Comparison of ENCODE assay signal across 1 cellular context in the genomic region with DNA sequence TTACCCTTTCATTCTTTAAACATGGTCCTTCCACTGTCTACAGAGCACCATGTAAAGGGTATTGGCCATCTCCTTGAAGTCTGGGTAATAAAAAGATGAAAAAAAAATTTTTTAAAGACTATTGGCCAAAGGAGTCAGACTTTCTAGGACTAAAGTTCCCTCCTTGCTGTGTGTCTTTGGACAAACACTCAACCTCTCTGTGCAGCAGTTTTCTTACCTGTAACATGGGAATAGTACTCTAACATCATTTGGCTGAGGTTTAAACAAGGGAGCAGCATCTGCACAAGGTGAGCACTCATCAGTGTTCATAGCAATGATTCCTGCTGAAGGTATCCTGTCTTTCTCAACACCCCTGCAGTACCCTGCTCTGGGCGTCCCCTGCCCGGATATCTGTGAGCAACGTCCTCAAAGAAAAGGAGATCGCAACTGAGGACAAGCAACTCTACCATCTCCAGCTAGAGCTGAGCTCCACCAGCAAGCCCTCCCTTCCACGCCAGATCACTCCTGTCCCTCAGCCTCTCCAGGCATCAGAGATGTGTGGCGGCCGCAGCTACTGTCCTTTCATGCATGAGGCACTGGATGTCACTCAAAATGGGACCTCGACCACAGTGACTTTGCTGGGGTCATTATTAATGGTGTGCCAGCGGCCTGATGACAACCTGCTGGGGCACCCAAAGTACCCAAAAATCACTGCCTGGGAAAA.
TF ChIP-seq lines count a peak whose summit lies in the region.

No MANE protein-coding gene starts in this region.

TF ChIP-seq in GM23338, 12 proteins besides CTCF, POLR2A, EP300 and RAD21:
- TF ChIP-seq, protein P1, sequence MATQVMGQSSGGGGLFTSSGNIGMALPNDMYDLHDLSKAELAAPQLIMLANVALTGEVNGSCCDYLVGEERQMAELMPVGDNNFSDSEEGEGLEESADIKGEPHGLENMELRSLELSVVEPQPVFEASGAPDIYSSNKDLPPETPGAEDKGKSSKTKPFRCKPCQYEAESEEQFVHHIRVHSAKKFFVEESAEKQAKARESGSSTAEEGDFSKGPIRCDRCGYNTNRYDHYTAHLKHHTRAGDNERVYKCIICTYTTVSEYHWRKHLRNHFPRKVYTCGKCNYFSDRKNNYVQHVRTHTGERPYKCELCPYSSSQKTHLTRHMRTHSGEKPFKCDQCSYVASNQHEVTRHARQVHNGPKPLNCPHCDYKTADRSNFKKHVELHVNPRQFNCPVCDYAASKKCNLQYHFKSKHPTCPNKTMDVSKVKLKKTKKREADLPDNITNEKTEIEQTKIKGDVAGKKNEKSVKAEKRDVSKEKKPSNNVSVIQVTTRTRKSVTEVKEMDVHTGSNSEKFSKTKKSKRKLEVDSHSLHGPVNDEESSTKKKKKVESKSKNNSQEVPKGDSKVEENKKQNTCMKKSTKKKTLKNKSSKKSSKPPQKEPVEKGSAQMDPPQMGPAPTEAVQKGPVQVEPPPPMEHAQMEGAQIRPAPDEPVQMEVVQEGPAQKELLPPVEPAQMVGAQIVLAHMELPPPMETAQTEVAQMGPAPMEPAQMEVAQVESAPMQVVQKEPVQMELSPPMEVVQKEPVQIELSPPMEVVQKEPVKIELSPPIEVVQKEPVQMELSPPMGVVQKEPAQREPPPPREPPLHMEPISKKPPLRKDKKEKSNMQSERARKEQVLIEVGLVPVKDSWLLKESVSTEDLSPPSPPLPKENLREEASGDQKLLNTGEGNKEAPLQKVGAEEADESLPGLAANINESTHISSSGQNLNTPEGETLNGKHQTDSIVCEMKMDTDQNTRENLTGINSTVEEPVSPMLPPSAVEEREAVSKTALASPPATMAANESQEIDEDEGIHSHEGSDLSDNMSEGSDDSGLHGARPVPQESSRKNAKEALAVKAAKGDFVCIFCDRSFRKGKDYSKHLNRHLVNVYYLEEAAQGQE (IDR thresholded peaks at IDR 0.05; ENCODE audit: unreplicated experiment) = no peak
- TF ChIP-seq STAT1 (IDR thresholded peaks at IDR 0.05; ENCODE audit: unreplicated experiment) (no peak), ZNF114 (CRISPR knock-in tag; IDR thresholded peaks at IDR 0.05) (no peak), POLR2AphosphoS5 (IDR thresholded peaks at IDR 0.05; ENCODE audit: low read depth) (no peak), EZH2 (IDR thresholded peaks at IDR 0.05; ENCODE audit: low read depth, unreplicated experiment) (no peak), JUNB (IDR thresholded peaks at IDR 0.05; ENCODE audit: unreplicated experiment) (no peak)
TF ChIP-seq in GM23338: peak in this region for 0.
